24 cellular contexts compared by ENCODE assay signal in the genomic region with DNA sequence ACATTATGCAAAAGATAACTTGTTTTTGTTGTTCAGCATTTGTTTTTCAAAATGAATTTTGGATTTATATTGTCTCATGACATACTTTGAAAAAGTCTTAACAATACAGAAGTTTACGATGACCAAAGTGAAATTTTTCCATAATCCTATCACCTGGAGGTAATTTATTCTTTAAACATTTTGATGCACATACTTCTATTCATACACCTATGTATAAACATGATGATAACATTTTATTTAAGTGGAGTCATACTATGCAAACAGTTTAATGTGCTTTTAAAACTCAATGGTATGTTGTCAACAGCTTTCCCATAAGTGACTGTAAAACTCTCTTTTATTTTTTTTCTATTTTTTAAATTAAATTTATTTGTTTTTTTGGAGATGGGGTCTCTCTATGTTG.
"Had no signal": no experiment of that assay in that cellular context is flagged by ENCODE, and none has a peak within 500 bp of the region (broad histone marks: within the 10 kb centered on the region; RNA-seq: fewer than 3 reads in every experiment).

No MANE protein-coding gene starts in this region.

- ATAC-seq: activated CD4-positive, CD25-positive, alpha-beta regulatory T cell treated with anti-CD3 and anti-CD28 coated beads, Interleukin-2, amount 50 U/mL, for 24 hours; activated CD8-positive, alpha-beta T cell treated with anti-CD3 and anti-CD28 coated beads for 36 hours; activated T-cell treated with anti-CD3 and anti-CD28 coated beads, Interleukin-2, amount 50 U/mL, for 72 hours had no signal

- H3K27me3 ChIP-seq: adrenal gland, breast epithelium, Peyer's patch, SJSA1 had no signal

- H3K36me3 ChIP-seq: adrenal gland, breast epithelium had no signal

- DNase-seq: activated CD4-positive, alpha-beta T cell treated with anti-CD3 and anti-CD28 coated beads for 4 hours; activated CD8-positive, alpha-beta memory T cell treated with anti-CD3 and anti-CD28 coated beads, Interleukin-2, amount 50 U/mL, for 4 hours; activated CD8-positive, alpha-beta T cell treated with anti-CD3 and anti-CD28 coated beads for 36 hours; activated naive CD4-positive, alpha-beta T cell treated with anti-CD3 and anti-CD28 coated beads, Interleukin-2, amount 50 U/mL, for 16 hours; activated naive CD8-positive, alpha-beta T cell treated with anti-CD3 and anti-CD28 coated beads, Interleukin-2, amount 10 ng/mL, durations not matched to agents 7 days and 5 days; activated T-cell treated with anti-CD3 and anti-CD28 coated beads, Interleukin-2, amount 50 U/mL, for 72 hours; adrenal gland; anterior cingulate cortex; caudate nucleus; NCI-H1092 treated with DMSO at 0.1 percent for 48 hours; NCI-H1417 treated with DMSO at 0.1 percent for 48 hours; NCI-H1694; NCI-H2029; NCI-H2107; NCI-H2171 treated with DMSO at 0.1 percent for 48 hours; NCI-H226; NCI-H510A; NCI-H526 treated with DMSO at 0.1 percent for 48 hours; NCI-H82; Peyer's patch; SHP77 had no signal

- H3K27ac ChIP-seq: adrenal gland, breast epithelium, Peyer's patch, SJSA1 had no signal

- H3K4me3 ChIP-seq: adrenal gland, breast epithelium, Peyer's patch, SJSA1 had no signal

- H3K9me3 ChIP-seq: adrenal gland, breast epithelium, Peyer's patch, SJSA1 had no signal

- H3K4me1 ChIP-seq: adrenal gland, breast epithelium, Peyer's patch had no signal
